Comparison of ENCODE assay signal across 8 cellular contexts in the genomic region with DNA sequence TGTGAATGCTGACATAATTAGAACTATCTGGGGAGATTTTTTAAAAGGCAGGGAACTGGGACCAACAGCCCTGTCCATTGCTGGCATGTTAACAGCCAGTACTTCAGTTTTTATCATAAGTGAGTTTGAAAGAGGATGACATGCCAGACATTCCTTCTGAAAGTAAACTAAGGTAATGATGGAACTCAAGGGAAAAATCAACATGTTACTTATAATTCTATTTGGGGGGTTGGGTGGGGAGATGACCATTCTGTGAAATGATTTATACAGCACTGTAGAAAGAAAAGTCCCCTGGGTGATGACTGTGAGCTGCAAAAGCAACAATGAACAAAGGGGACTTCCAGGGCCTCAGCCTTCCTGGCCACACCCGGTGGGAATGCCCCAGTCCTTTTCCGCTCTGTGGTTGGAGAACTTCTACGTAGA. TPM values are rescaled to one million over a fixed set of nuclear protein-coding genes. Genes with fewer than 3 reads are reported as not detected.
A peak's percentile ranks its signal among the peaks of the same experiment; 100 is the strongest.
DNase-seq lines count a peak whose midpoint lies in the region; ATAC-seq, FAIRE-seq and TF ChIP-seq lines count a peak whose summit lies in the region.

No MANE protein-coding gene starts in this region.

- H3K4me1 Mint-ChIP-seq in glutamatergic neuron (ENCODE audit: low read depth, unreplicated experiment) (peaks cover 8% of the 10 kb centered on the region), nephron progenitor cell (peaks cover 12% of the 10 kb centered on the region)
- H3K4me1 Mint-ChIP-seq in stimulated activated memory B cell treated with anti-CD40 and anti-IgM and Interleukin-4, amounts not matched to agents 10 μg/mL and 1 μg/mL and 100 μg/mL, for 72 hours, result peaks cover 18% of the 10 kb centered on the region

- peak; percentile 83 for FAIRE-seq in H54 (lab: Jason Lieb, UNC)

- no peak for TF ChIP-seq POLR2A in H54 (IDR thresholded peaks at IDR 0.05; ENCODE audit: low read depth, low read length)

- H3K27me3 Mint-ChIP-seq in glutamatergic neuron (ENCODE audit: unreplicated experiment), result no peaks in the 10 kb centered on the region
- H3K27me3 Mint-ChIP-seq in stimulated activated memory B cell treated with anti-CD40 and anti-IgM and Interleukin-4, amounts not matched to agents 10 μg/mL and 1 μg/mL and 100 μg/mL, for 72 hours, result peaks cover 6% of the 10 kb centered on the region
- peaks cover 8% of the 10 kb centered on the region for H3K27me3 Mint-ChIP-seq in nephron progenitor cell (ENCODE audit: low read depth, poor library complexity)

- H3K36me3 Mint-ChIP-seq in glutamatergic neuron (ENCODE audit: unreplicated experiment) (no peaks in the 10 kb centered on the region), nephron progenitor cell (ENCODE audit: low read depth) (no peaks in the 10 kb centered on the region)
- H3K36me3 Mint-ChIP-seq in stimulated activated memory B cell treated with anti-CD40 and anti-IgM and Interleukin-4, amounts not matched to agents 10 μg/mL and 1 μg/mL and 100 μg/mL, for 72 hours, result no peaks in the 10 kb centered on the region

- H3K27ac Mint-ChIP-seq in glutamatergic neuron (ENCODE audit: unreplicated experiment) (peak overlapping the region; percentile 18), nephron progenitor cell (no peak overlapping the region)
- peak overlapping the region; percentile 54 for H3K27ac Mint-ChIP-seq in stimulated activated memory B cell treated with anti-CD40 and anti-IgM and Interleukin-4, amounts not matched to agents 10 μg/mL and 1 μg/mL and 100 μg/mL, for 72 hours

- H3K4me3 Mint-ChIP-seq in glutamatergic neuron (ENCODE audit: unreplicated experiment), result no peak overlapping the region
- no peak overlapping the region for H3K4me3 Mint-ChIP-seq in stimulated activated memory B cell treated with anti-CD40 and anti-IgM and Interleukin-4, amounts not matched to agents 10 μg/mL and 1 μg/mL and 100 μg/mL, for 72 hours
- no peak overlapping the region for H3K4me3 Mint-ChIP-seq in nephron progenitor cell

- DNase-seq in ELF-1 (ENCODE audit: low read depth, low spot score) (peak; percentile 12), H54 (ENCODE audit: insufficient read length, low spot score) (peak; percentile 40), SK-MEL-5 (ENCODE audit: low read depth, low spot score) (peak; percentile 84), glutamatergic neuron (no peak), nephron progenitor cell (no peak)
- no peak for DNase-seq in activated CD8-positive, alpha-beta memory T cell treated with anti-CD3 and anti-CD28 coated beads, Interleukin-2, amount 50 U/mL, for 48 hours
- DNase-seq in stimulated activated CD4-positive, alpha-beta T cell treated with anti-CD3 and anti-CD28 coated beads, Interleukin-2, amount 100 ng/mL, for 48 hours, result no peak

- in situ Hi-C loops in SK-MEL-5 (cut with HindIII; ENCODE audit: low pct_unique_long_range_greater_than_20kb, low sequenced_read_pairs), result no loop called here

- ATAC-seq in stimulated activated memory B cell treated with anti-CD40 and anti-IgM and Interleukin-4, amounts not matched to agents 10 μg/mL and 1 μg/mL and 100 μg/mL, for 72 hours, result peak; percentile 78

- H3K9me3 Mint-ChIP-seq in glutamatergic neuron (ENCODE audit: unreplicated experiment) (peaks cover 3% of the 10 kb centered on the region), nephron progenitor cell (no peaks in the 10 kb centered on the region)
- H3K9me3 Mint-ChIP-seq in stimulated activated memory B cell treated with anti-CD40 and anti-IgM and Interleukin-4, amounts not matched to agents 10 μg/mL and 1 μg/mL and 100 μg/mL, for 72 hours, result no peaks in the 10 kb centered on the region

- TF ChIP-seq CTCF in glutamatergic neuron (IDR thresholded peaks at IDR 0.05; ENCODE audit: partially characterized antibody, unreplicated experiment) (no peak), nephron progenitor cell (IDR thresholded peaks at IDR 0.05) (no peak)

RNA-seq across cellular contexts. Expression of a gene that starts 5.4 kb away (rescaled TPM):
- 0.03 and 0.11 TPM in 2 replicates for total RNA-seq in SK-MEL-5 (2014; rRNA removed; shearing (Covaris generic))
- 0.09 TPM in 1 of 2 replicates, not detected in the other for polyA plus RNA-seq in SK-MEL-5 (2015; cell fraction: cytosol; rRNA removed)
- 0.30 and 1.1 TPM in 2 replicates for polyA plus RNA-seq in SK-MEL-5 (2015; cell fraction: nucleus; rRNA removed)
- 2.8 TPM for total RNA-seq in glutamatergic neuron (ENCODE audit: unreplicated experiment)

Comparison
In these comparisons a context has a peak if more than half of its experiments do, and no peak if none do; other contexts are left out.
1. DNase-seq: peak in ELF-1 (single experiment), H54 (single experiment) and SK-MEL-5 (single experiment); none in glutamatergic neuron (single experiment), activated CD8-positive, alpha-beta memory T cell treated with anti-CD3 and anti-CD28 coated beads, Interleukin-2, amount 50 U/mL, for 48 hours (single experiment), stimulated activated CD4-positive, alpha-beta T cell treated with anti-CD3 and anti-CD28 coated beads, Interleukin-2, amount 100 ng/mL, for 48 hours (0 of 2) and nephron progenitor cell (single experiment).